9 cellular contexts compared by ENCODE assay signal in the genomic region with DNA sequence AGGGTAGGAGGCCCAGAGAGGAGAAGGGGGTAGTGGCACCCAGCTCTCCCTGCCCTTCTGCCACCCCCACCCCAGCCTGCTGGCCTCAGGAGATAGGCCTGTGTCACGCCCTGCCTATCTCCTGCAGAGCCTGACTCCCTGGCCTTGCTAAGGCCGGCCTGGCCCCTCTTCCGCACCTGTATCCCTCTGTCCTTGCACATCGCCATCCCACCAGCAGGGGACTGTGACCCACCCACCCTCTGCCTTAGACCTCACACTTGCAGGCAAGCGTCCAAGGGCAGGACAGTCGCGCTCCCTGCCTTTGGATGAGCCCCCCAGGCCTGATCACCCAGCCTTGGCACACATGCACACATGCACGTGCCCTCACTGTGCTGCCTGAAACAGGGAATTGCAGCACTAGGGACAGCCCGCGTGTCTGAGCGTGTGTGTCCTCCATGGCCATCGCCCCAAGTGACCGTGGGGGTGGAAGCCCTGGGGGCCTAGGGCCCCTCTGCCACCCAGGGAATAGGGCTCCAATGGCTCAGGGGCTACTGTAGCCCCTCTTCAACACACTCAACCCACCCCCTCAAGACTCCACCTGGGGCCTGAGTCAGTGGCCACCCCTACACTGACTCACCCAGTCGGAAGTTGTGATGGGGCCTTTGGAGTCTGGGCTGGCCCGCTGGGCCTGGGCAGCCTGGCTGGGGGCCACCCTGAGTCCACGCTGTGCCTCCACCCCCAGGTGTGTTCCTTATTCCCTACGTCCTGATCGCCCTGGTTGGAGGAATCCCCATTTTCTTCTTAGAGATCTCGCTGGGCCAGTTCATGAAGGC. TPM values are rescaled to one million over a fixed set of nuclear protein-coding genes. Genes with fewer than 3 reads are reported as not detected.
DNase-seq lines count a peak whose midpoint lies in the region; ATAC-seq, FAIRE-seq and TF ChIP-seq lines count a peak whose summit lies in the region.
"Had no signal": no experiment of that assay in that cellular context is flagged by ENCODE, and none has a peak within 500 bp of the region (broad histone marks: within the 10 kb centered on the region; RNA-seq: fewer than 3 reads in every experiment).

No MANE protein-coding gene starts in this region.

- H3K27ac ChIP-seq in osteoblast (ENCODE audit: low read depth, low read length): no peak overlapping the region

- peak overlapping the region; percentile 43 for H3K4me3 ChIP-seq in osteoblast (ENCODE audit: insufficient read depth, low read length)

- no peak for ATAC-seq in HG03342 (IDR thresholded peaks at IDR 0.05; ENCODE audit: unreplicated experiment)

- FAIRE-seq in D721Med (lab: Jason Lieb, UNC): no peak
- FAIRE-seq in GM12892 (lab: Jason Lieb, UNC): no peak

- peak overlapping the region; percentile 39 for H3K4me2 ChIP-seq in osteoblast (ENCODE audit: insufficient read depth, low read length)

- no peak for DNase-seq in D721Med (ENCODE audit: insufficient read length, low spot score)
- DNase-seq in RPMI7951 (ENCODE audit: low read depth): peak; percentile 8
- DNase-seq in erythroblast (lab: John Stamatoyannopoulos, UW): peak; percentile 84 to 89
- DNase-seq in osteoblast (ENCODE audit: insufficient read length, low spot score, missing footprints): peak; percentile 84
- no peak for DNase-seq in NCI-H69 (lab: John Stamatoyannopoulos, UW)
- no peak for DNase-seq in GM12892 (ENCODE audit: insufficient read length)
- no peak for DNase-seq in ecto neural progenitor cell (ENCODE audit: low spot score)
- DNase-seq: NCI-H2171 had no signal

- no peaks in the 10 kb centered on the region for H3K27me3 ChIP-seq in osteoblast (ENCODE audit: insufficient read depth, low read length)

- H3K9me3 ChIP-seq in osteoblast (ENCODE audit: low read depth, low read length): no peaks in the 10 kb centered on the region

- H2AFZ ChIP-seq in osteoblast (ENCODE audit: low read length): no peak overlapping the region

- peaks cover 3% of the 10 kb centered on the region for H3K79me2 ChIP-seq in osteoblast (ENCODE audit: insufficient read depth, low read length)

- TF ChIP-seq CTCF in D721Med (IDR thresholded peaks at IDR 0.05; ENCODE audit: insufficient read depth, missing control alignments): peak; percentile 4
- no peak for TF ChIP-seq CTCF in osteoblast (IDR thresholded peaks at IDR 0.05; ENCODE audit: extremely low read depth, low read depth, low read length)

- H3K4me1 ChIP-seq in osteoblast (ENCODE audit: insufficient read depth, low read length): no peaks in the 10 kb centered on the region

- TF ChIP-seq POLR2A in erythroblast (IDR thresholded peaks at IDR 0.05; ENCODE audit: low read length) (peak; percentile 58), GM12892 (IDR thresholded peaks at IDR 0.05; ENCODE audit: low read depth, low read length) (no peak)

- H4K20me1 ChIP-seq in osteoblast (ENCODE audit: insufficient read depth, low read length): peaks cover 12% of the 10 kb centered on the region

- no peaks in the 10 kb centered on the region for H3K36me3 ChIP-seq in osteoblast (ENCODE audit: insufficient read depth, low read length)

RNA-seq across cellular contexts. Expression of a gene that starts 2.1 kb away (rescaled TPM):
- total RNA-seq in RPMI7951 (2014; rRNA removed; shearing (Covaris generic)): 4.7 and 5.2 TPM in 2 replicates
- total RNA-seq in osteoblast: 15.3 and 19.5 TPM in 2 replicates
- 1.8 TPM for polyA plus RNA-seq in GM12892 (2012; ENCODE audit: missing spikeins)

RNA-seq across cellular contexts. Expression of a gene that starts 16.2 kb away (rescaled TPM):
- total RNA-seq in RPMI7951 (2014; rRNA removed; shearing (Covaris generic)): not detected in 2 replicates
- 0.29 and 0.36 TPM in 2 replicates for total RNA-seq in osteoblast
- polyA plus RNA-seq in GM12892 (2012; ENCODE audit: missing spikeins): 2.3 TPM

RNA-seq across cellular contexts. Expression of a gene that starts 34.3 kb away (rescaled TPM):
- 128 and 135 TPM in 2 replicates for total RNA-seq in RPMI7951 (2014; rRNA removed; shearing (Covaris generic))
- total RNA-seq in osteoblast: 114 and 118 TPM in 2 replicates
- 65.0 TPM for polyA plus RNA-seq in GM12892 (2012; ENCODE audit: missing spikeins)

RNA-seq across cellular contexts. Expression of a gene that starts 34.8 kb away (rescaled TPM):
- total RNA-seq in RPMI7951 (2014; rRNA removed; shearing (Covaris generic)): 7.0 and 9.8 TPM in 2 replicates
- total RNA-seq in osteoblast: 14.1 and 16.3 TPM in 2 replicates
- polyA plus RNA-seq in GM12892 (2012; ENCODE audit: missing spikeins): 0.47 TPM

RNA-seq across cellular contexts. Expression of a gene that starts 42.9 kb away (rescaled TPM):
- 0.20 TPM in 1 of 2 replicates, not detected in the other for total RNA-seq in RPMI7951 (2014; rRNA removed; shearing (Covaris generic))
- under 0.01 TPM in 2 replicates for total RNA-seq in osteoblast
- not detected for polyA plus RNA-seq in GM12892 (2012; ENCODE audit: missing spikeins)

Comparison
In these comparisons a context has a peak if more than half of its experiments do, and no peak if none do; other contexts are left out.
1. DNase-seq: peak in RPMI7951 (single experiment), erythroblast (2 of 2) and osteoblast (single experiment); none in D721Med (single experiment), NCI-H69 (single experiment), GM12892 (single experiment) and ecto neural progenitor cell (single experiment).